Comparison of ENCODE assay signal across 20 cellular contexts in genomic region chr7:158763454-158764033, GRCh38.
"Had no signal": no experiment of that assay in that cellular context is flagged by ENCODE, and none has a peak within 500 bp of the region (broad histone marks: within the 10 kb centered on the region; RNA-seq: fewer than 3 reads in every experiment).

No MANE protein-coding gene starts in this region.

- DNase-seq: activated CD4-positive, alpha-beta T cell treated with anti-CD3 and anti-CD28 coated beads for 1 hour; activated CD4-positive, alpha-beta T cell treated with anti-CD3 and anti-CD28 coated beads, Interleukin-2, amount 50 U/mL, for 48 hours; activated T-cell treated with anti-CD3 and anti-CD28 coated beads for 4 hours; amniotic stem cell; cerebellar nuclear complex; esophagus squamous epithelium; head of caudate nucleus; islet precursor cell; stimulated activated CD4-positive, alpha-beta T cell treated with anti-CD3 and anti-CD28 coated beads, Interleukin-12 subunit alpha, Interleukin-12 subunit beta, amount 100 ng/mL, for 4 hours; substantia nigra; T-helper 1 cell; T-helper 9 cell; tibial artery had no signal

- H3K4me3 Mint-ChIP-seq: natural killer cell treated with Interleukin-12 subunit alpha and Interleukin-12 subunit beta and Interleukin-15 and Interleukin-18, amount 100 ng/mL, for 72 hours; stimulated activated naive CD8-positive, alpha-beta T cell treated with anti-CD3 and anti-CD28 coated beads, Interleukin-15, Interleukin-2, amounts not matched to agents 100 ng/mL and 50 ng/mL, for 24 hours had no signal

- H3K27me3 Mint-ChIP-seq: natural killer cell treated with Interleukin-12 subunit alpha and Interleukin-12 subunit beta and Interleukin-15 and Interleukin-18, amount 100 ng/mL, for 72 hours; stimulated activated naive CD8-positive, alpha-beta T cell treated with anti-CD3 and anti-CD28 coated beads, Interleukin-15, Interleukin-2, amounts not matched to agents 100 ng/mL and 50 ng/mL, for 24 hours had no signal

- H3K36me3 Mint-ChIP-seq: natural killer cell treated with Interleukin-12 subunit alpha and Interleukin-12 subunit beta and Interleukin-15 and Interleukin-18, amount 100 ng/mL, for 72 hours had no signal

- H3K4me3 ChIP-seq: breast epithelium, coronary artery, esophagus squamous epithelium, gastroesophageal sphincter, prostate gland, tibial artery had no signal

- H3K4me1 ChIP-seq: breast epithelium, esophagus squamous epithelium, prostate gland, tibial artery had no signal

- H3K27ac ChIP-seq: breast epithelium, coronary artery, esophagus squamous epithelium, gastroesophageal sphincter, prostate gland, tibial artery had no signal

- ATAC-seq: activated naive CD4-positive, alpha-beta T cell treated with anti-CD3 and anti-CD28 coated beads, Interleukin-2, amount 50 U/mL, for 72 hours; gastroesophageal sphincter; natural killer cell treated with Interleukin-12 subunit alpha and Interleukin-12 subunit beta and Interleukin-15 and Interleukin-18, amount 100 ng/mL, for 72 hours had no signal

- H3K9me3 ChIP-seq: breast epithelium, esophagus squamous epithelium, gastroesophageal sphincter, prostate gland, tibial artery had no signal

- H3K27ac Mint-ChIP-seq: stimulated activated naive CD8-positive, alpha-beta T cell treated with anti-CD3 and anti-CD28 coated beads, Interleukin-15, Interleukin-2, amounts not matched to agents 100 ng/mL and 50 ng/mL, for 24 hours had no signal

- H3K36me3 ChIP-seq: prostate gland had no signal

- H3K9me3 Mint-ChIP-seq: activated naive CD4-positive, alpha-beta T cell treated with anti-CD3 and anti-CD28 coated beads, Interleukin-2, amount 50 U/mL, for 72 hours; natural killer cell treated with Interleukin-12 subunit alpha and Interleukin-12 subunit beta and Interleukin-15 and Interleukin-18, amount 100 ng/mL, for 72 hours; stimulated activated naive CD8-positive, alpha-beta T cell treated with anti-CD3 and anti-CD28 coated beads, Interleukin-15, Interleukin-2, amounts not matched to agents 100 ng/mL and 50 ng/mL, for 24 hours had no signal

- H3K27me3 ChIP-seq: breast epithelium, esophagus squamous epithelium, gastroesophageal sphincter, tibial artery had no signal
